Comparison of ENCODE assay signal across 28 cellular contexts in genomic region chr10:14071956-14072355, GRCh38.
"Had no signal": no experiment of that assay in that cellular context is flagged by ENCODE, and none has a peak within 500 bp of the region (broad histone marks: within the 10 kb centered on the region; RNA-seq: fewer than 3 reads in every experiment).

No MANE protein-coding gene starts in this region.

- H3K4me1 ChIP-seq: neural progenitor cell, right lobe of liver had no signal

- H3K36me3 Mint-ChIP-seq: natural killer cell; stimulated activated effector memory CD8-positive, alpha-beta T cell treated with anti-CD3 and anti-CD28 coated beads, Interleukin-12 subunit alpha, Interleukin-12 subunit beta, amount 100 ng/mL, for 72 hours; stimulated activated naive B cell treated with anti-CD40 and anti-IgM and Interleukin-4, amounts not matched to agents 10 μg/mL and 1 μg/mL and 100 μg/mL, for 72 hours had no signal

- H3K9me3 ChIP-seq: ovary, psoas muscle, right lobe of liver, sigmoid colon, thoracic aorta, thyroid gland, upper lobe of left lung, vagina had no signal

- DNase-seq: natural killer cell; occipital lobe; ovary; posterior cingulate gyrus; psoas muscle; right cardiac atrium; right lobe of liver; sigmoid colon; small intestine; stimulated activated CD4-positive, alpha-beta T cell treated with anti-CD3 and anti-CD28 coated beads, Interleukin-15, amount 100 ng/mL, for 24 hours; stimulated activated CD4-positive, alpha-beta T cell treated with anti-CD3 and anti-CD28 coated beads, Interleukin-2, amount 100 ng/mL, for 24 hours; stimulated activated CD4-positive, alpha-beta T cell treated with anti-CD3 and anti-CD28 coated beads, Interleukin-2, amount 100 ng/mL, for 48 hours; stimulated activated CD4-positive, alpha-beta T cell treated with anti-CD3 and anti-CD28 coated beads, Interleukin-4, amount 100 ng/mL, for 24 hours; stimulated activated naive B cell treated with anti-CD40 and anti-IgM and Interleukin-4, amounts not matched to agents 10 μg/mL and 1 μg/mL and 100 μg/mL, for 72 hours; stimulated activated naive CD4-positive, alpha-beta T cell treated with Interleukin-2 at 50 U/mL for 16 hours; stomach; thyroid gland; trophoblast cell; upper lobe of left lung had no signal

- H3K4me1 Mint-ChIP-seq: natural killer cell; stimulated activated effector memory CD8-positive, alpha-beta T cell treated with anti-CD3 and anti-CD28 coated beads, Interleukin-12 subunit alpha, Interleukin-12 subunit beta, amount 100 ng/mL, for 72 hours; stimulated activated naive B cell treated with anti-CD40 and anti-IgM and Interleukin-4, amounts not matched to agents 10 μg/mL and 1 μg/mL and 100 μg/mL, for 72 hours had no signal

- H3K36me3 ChIP-seq: neural progenitor cell, ovary, right lobe of liver, sigmoid colon, stomach, thoracic aorta, thyroid gland, tibial nerve, upper lobe of left lung, vagina had no signal

- H3K27me3 ChIP-seq: neural progenitor cell, ovary, right lobe of liver, sigmoid colon, stomach, thyroid gland, tibial nerve, upper lobe of left lung, vagina had no signal

- ATAC-seq: natural killer cell; psoas muscle; right cardiac atrium; right lobe of liver; stimulated activated effector memory CD8-positive, alpha-beta T cell treated with anti-CD3 and anti-CD28 coated beads, Interleukin-12 subunit alpha, Interleukin-12 subunit beta, amount 100 ng/mL, for 72 hours; stimulated activated naive B cell treated with anti-CD40 and anti-IgM and Interleukin-4, amounts not matched to agents 10 μg/mL and 1 μg/mL and 100 μg/mL, for 72 hours had no signal

- H3K4me3 ChIP-seq: neural progenitor cell, ovary, psoas muscle, right lobe of liver, sigmoid colon, stomach, thoracic aorta, thyroid gland, tibial nerve, upper lobe of left lung, vagina had no signal

- H3K27ac ChIP-seq: neural progenitor cell, ovary, parathyroid adenoma, psoas muscle, right lobe of liver, sigmoid colon, stomach, thoracic aorta, thyroid gland, tibial nerve, upper lobe of left lung, vagina had no signal

- H3K4me3 Mint-ChIP-seq: natural killer cell; nephron; neural progenitor cell; stimulated activated effector memory CD8-positive, alpha-beta T cell treated with anti-CD3 and anti-CD28 coated beads, Interleukin-12 subunit alpha, Interleukin-12 subunit beta, amount 100 ng/mL, for 72 hours; stimulated activated naive B cell treated with anti-CD40 and anti-IgM and Interleukin-4, amounts not matched to agents 10 μg/mL and 1 μg/mL and 100 μg/mL, for 72 hours; stimulated activated naive CD8-positive, alpha-beta T cell treated with anti-CD3 and anti-CD28 coated beads, Interleukin-15, Interleukin-2, amounts not matched to agents 100 ng/mL and 50 ng/mL, for 24 hours had no signal

- H3K27ac Mint-ChIP-seq: natural killer cell; neural progenitor cell; progenitor cell of endocrine pancreas; stimulated activated effector memory CD8-positive, alpha-beta T cell treated with anti-CD3 and anti-CD28 coated beads, Interleukin-12 subunit alpha, Interleukin-12 subunit beta, amount 100 ng/mL, for 72 hours; stimulated activated naive B cell treated with anti-CD40 and anti-IgM and Interleukin-4, amounts not matched to agents 10 μg/mL and 1 μg/mL and 100 μg/mL, for 72 hours; stimulated activated naive CD8-positive, alpha-beta T cell treated with anti-CD3 and anti-CD28 coated beads, Interleukin-15, Interleukin-2, amounts not matched to agents 100 ng/mL and 50 ng/mL, for 24 hours had no signal

- H3K9me3 Mint-ChIP-seq: natural killer cell; stimulated activated naive CD8-positive, alpha-beta T cell treated with anti-CD3 and anti-CD28 coated beads, Interleukin-15, Interleukin-2, amounts not matched to agents 100 ng/mL and 50 ng/mL, for 24 hours had no signal
